ENCODE assay signal across 23 cellular contexts in the genomic region with DNA sequence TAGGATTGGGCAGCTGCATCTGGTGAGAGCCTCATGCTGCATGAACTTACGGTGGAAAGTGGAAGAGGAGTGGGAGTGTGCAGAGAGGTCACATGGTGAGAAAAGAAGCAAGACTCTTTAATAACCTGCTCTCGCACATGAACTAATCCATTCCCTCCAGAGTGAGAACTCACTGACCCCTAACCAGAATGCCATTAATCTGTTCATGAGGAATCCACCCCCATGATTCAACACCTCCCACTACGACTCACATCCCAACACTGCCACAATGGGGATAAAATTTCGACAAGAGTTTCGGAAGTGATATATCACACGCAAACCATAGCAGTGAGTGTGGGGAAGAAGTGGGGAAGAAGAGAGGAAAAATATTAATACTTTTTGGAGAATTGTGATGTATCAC.
DNase-seq lines count a peak whose midpoint lies in the region; ATAC-seq and TF ChIP-seq lines count a peak whose summit lies in the region.
"Had no signal": no experiment of that assay in that cellular context is flagged by ENCODE, and none has a peak within 500 bp of the region (broad histone marks: within the 10 kb centered on the region; RNA-seq: fewer than 3 reads in every experiment).

No MANE protein-coding gene starts in this region.

- no peaks in the 10 kb centered on the region for H3K4me1 ChIP-seq in aorta (ENCODE audit: control insufficient read depth in 1 of 2, insufficient read depth in 2 of 2, low read length in 2 of 2)
- H3K4me1 ChIP-seq: heart right ventricle, left ventricle myocardium inferior had no signal

- peak; percentile 34 for DNase-seq in NCI-H82 (lab: John Stamatoyannopoulos, UW)
- no peak for DNase-seq in NCI-H82 treated with DMSO at 0.1 percent for 48 hours (lab: John Stamatoyannopoulos, UW; ENCODE audit: unreplicated experiment)
- DNase-seq in NCI-H69 (lab: John Stamatoyannopoulos, UW) = peak; percentile 42
- DNase-seq in fibroblast of mammary gland (ENCODE audit: low read depth) = peak; percentile 84
- DNase-seq in skeletal muscle cell (ENCODE audit: low read depth) = peak; percentile 85
- no peak for DNase-seq in activated T-helper 1 cell treated with anti-CD3 and anti-CD28 coated beads, Interleukin-12 subunit alpha, Interleukin-12 subunit beta, Interleukin-2, Interleukin-4 antibody, amounts not matched to agents 30 ng/mL and 10 ng/mL and 1 ng/mL, durations not matched to agents 14 hours and 24 hours and 36 hours (ENCODE audit: low spot score)
- DNase-seq in iPS-NIHi7 (ENCODE audit: extremely low spot score) = no peak
- no peak for DNase-seq in aorta
- DNase-seq: activated B cell treated with CpG ODN at 0.5 μM for 24 hours; activated CD4-positive, alpha-beta T cell treated with anti-CD3 and anti-CD28 coated beads, Interleukin-2, amount 50 U/mL, for 4 hours; activated CD8-positive, alpha-beta memory T cell treated with anti-CD3 and anti-CD28 coated beads, Interleukin-2, amount 50 U/mL, for 4 hours; activated effector memory CD4-positive, alpha-beta T cell treated with anti-CD3 and anti-CD28 coated beads, Interleukin-2, amount 50 U/mL, for 16 hours; COR-L47; heart right ventricle; HFFc6; left ventricle myocardium inferior; midbrain; NCI-H1930; sigmoid colon; T1000 had no signal

- WGBS in aorta, 2 donors = 71 to 74% methylated on average over 6 of the region's 6 CpGs

- no peak overlapping the region for H3K4me3 ChIP-seq in fibroblast of mammary gland (ENCODE audit: control insufficient read depth, low read depth, low read length)
- H3K4me3 ChIP-seq in skeletal muscle cell (ENCODE audit: low read depth, low read length) = no peak overlapping the region
- H3K4me3 ChIP-seq in aorta (ENCODE audit: low read length in 2 of 2) = no peak overlapping the region
- H3K4me3 ChIP-seq: A549, cardiac muscle cell, heart right ventricle, left ventricle myocardium inferior, sigmoid colon had no signal

- H3K4me1 Mint-ChIP-seq in activated T-helper 1 cell treated with anti-CD3 and anti-CD28 coated beads, Interleukin-12 subunit alpha, Interleukin-12 subunit beta, Interleukin-2, Interleukin-4 antibody, amounts not matched to agents 30 ng/mL and 10 ng/mL and 1 ng/mL, durations not matched to agents 14 hours and 24 hours and 36 hours (ENCODE audit: low read depth) = no peaks in the 10 kb centered on the region
- H3K4me1 Mint-ChIP-seq: activated B cell treated with CpG ODN at 0.5 μM for 24 hours had no signal

- no peak for ATAC-seq in aorta (ENCODE audit: low FRiP score)
- ATAC-seq: A549; heart right ventricle; natural killer cell treated with Interleukin-12 subunit alpha and Interleukin-12 subunit beta and Interleukin-15 and Interleukin-18, amount 100 ng/mL, for 72 hours had no signal

- H3K27me3 Mint-ChIP-seq in activated T-helper 1 cell treated with anti-CD3 and anti-CD28 coated beads, Interleukin-12 subunit alpha, Interleukin-12 subunit beta, Interleukin-2, Interleukin-4 antibody, amounts not matched to agents 30 ng/mL and 10 ng/mL and 1 ng/mL, durations not matched to agents 14 hours and 24 hours and 36 hours (ENCODE audit: insufficient read depth) = no peaks in the 10 kb centered on the region
- H3K27me3 Mint-ChIP-seq: activated B cell treated with CpG ODN at 0.5 μM for 24 hours; natural killer cell treated with Interleukin-12 subunit alpha and Interleukin-12 subunit beta and Interleukin-15 and Interleukin-18, amount 100 ng/mL, for 72 hours had no signal

- no peaks in the 10 kb centered on the region for H3K27me3 ChIP-seq in aorta (ENCODE audit: control insufficient read depth in 1 of 2, insufficient read depth in 2 of 2, low read length in 1 of 2)
- H3K27me3 ChIP-seq: cardiac muscle cell, heart right ventricle, sigmoid colon had no signal

- H3K36me3 Mint-ChIP-seq in activated T-helper 1 cell treated with anti-CD3 and anti-CD28 coated beads, Interleukin-12 subunit alpha, Interleukin-12 subunit beta, Interleukin-2, Interleukin-4 antibody, amounts not matched to agents 30 ng/mL and 10 ng/mL and 1 ng/mL, durations not matched to agents 14 hours and 24 hours and 36 hours (ENCODE audit: low read depth) = no peaks in the 10 kb centered on the region
- H3K36me3 Mint-ChIP-seq: natural killer cell treated with Interleukin-12 subunit alpha and Interleukin-12 subunit beta and Interleukin-15 and Interleukin-18, amount 100 ng/mL, for 72 hours had no signal

- no peak overlapping the region for H3K27ac ChIP-seq in aorta (ENCODE audit: low read depth in 1 of 2, low read length in 2 of 2)
- H3K27ac ChIP-seq: A549, cardiac muscle cell, heart right ventricle, left ventricle myocardium inferior, sigmoid colon had no signal

- intact Hi-C loops in activated T-helper 1 cell treated with anti-CD3 and anti-CD28 coated beads, Interleukin-12 subunit alpha, Interleukin-12 subunit beta, Interleukin-2, Interleukin-4 antibody, amounts not matched to agents 30 ng/mL and 10 ng/mL and 1 ng/mL, durations not matched to agents 14 hours and 24 hours and 36 hours (cut with micrococcal nuclease) = no loop called here
- intact Hi-C loops in aorta (cut with DNase I) = no loop called here

- H3K9me3 ChIP-seq in aorta (ENCODE audit: control insufficient read depth, low read length) = no peaks in the 10 kb centered on the region
- H3K9me3 ChIP-seq: A549, heart right ventricle, left ventricle myocardium inferior, sigmoid colon had no signal

- H3K36me3 ChIP-seq in aorta (ENCODE audit: control insufficient read depth in 1 of 2, insufficient read depth in 2 of 2, low read length in 1 of 2) = no peaks in the 10 kb centered on the region
- H3K36me3 ChIP-seq: cardiac muscle cell, left ventricle myocardium inferior, sigmoid colon had no signal

- no peaks in the 10 kb centered on the region for H3K9me3 Mint-ChIP-seq in activated T-helper 1 cell treated with anti-CD3 and anti-CD28 coated beads, Interleukin-12 subunit alpha, Interleukin-12 subunit beta, Interleukin-2, Interleukin-4 antibody, amounts not matched to agents 30 ng/mL and 10 ng/mL and 1 ng/mL, durations not matched to agents 14 hours and 24 hours and 36 hours
- H3K9me3 Mint-ChIP-seq: activated B cell treated with CpG ODN at 0.5 μM for 24 hours, HFFc6 had no signal

- H3K27ac Mint-ChIP-seq in activated T-helper 1 cell treated with anti-CD3 and anti-CD28 coated beads, Interleukin-12 subunit alpha, Interleukin-12 subunit beta, Interleukin-2, Interleukin-4 antibody, amounts not matched to agents 30 ng/mL and 10 ng/mL and 1 ng/mL, durations not matched to agents 14 hours and 24 hours and 36 hours = no peak overlapping the region
- H3K27ac Mint-ChIP-seq: activated B cell treated with CpG ODN at 0.5 μM for 24 hours; natural killer cell treated with Interleukin-12 subunit alpha and Interleukin-12 subunit beta and Interleukin-15 and Interleukin-18, amount 100 ng/mL, for 72 hours had no signal

- no peak for TF ChIP-seq CTCF in fibroblast of mammary gland (conservative IDR thresholded peaks at IDR 0.05; ENCODE audit: control insufficient read depth, insufficient read depth, low read depth, low read length)

- H3K4me3 Mint-ChIP-seq in activated T-helper 1 cell treated with anti-CD3 and anti-CD28 coated beads, Interleukin-12 subunit alpha, Interleukin-12 subunit beta, Interleukin-2, Interleukin-4 antibody, amounts not matched to agents 30 ng/mL and 10 ng/mL and 1 ng/mL, durations not matched to agents 14 hours and 24 hours and 36 hours = no peak overlapping the region
- H3K4me3 Mint-ChIP-seq: activated B cell treated with CpG ODN at 0.5 μM for 24 hours; HFFc6; natural killer cell treated with Interleukin-12 subunit alpha and Interleukin-12 subunit beta and Interleukin-15 and Interleukin-18, amount 100 ng/mL, for 72 hours had no signal

Comparison
In these comparisons a context has a peak if more than half of its experiments do, and no peak if none do; other contexts are left out.
1. DNase-seq: peak in NCI-H82 (single experiment), NCI-H69 (single experiment), fibroblast of mammary gland (single experiment) and skeletal muscle cell (single experiment); none in NCI-H82 treated with DMSO at 0.1 percent for 48 hours (single experiment), activated T-helper 1 cell treated with anti-CD3 and anti-CD28 coated beads, Interleukin-12 subunit alpha, Interleukin-12 subunit beta, Interleukin-2, Interleukin-4 antibody, amounts not matched to agents 30 ng/mL and 10 ng/mL and 1 ng/mL, durations not matched to agents 14 hours and 24 hours and 36 hours (single experiment), iPS-NIHi7 (single experiment) and aorta (0 of 2).